ENCODE assay signal across 1 cellular context in genomic region chr21:35217504-35218060, GRCh38.
TF ChIP-seq lines count a peak whose summit lies in the region.

No MANE protein-coding gene starts in this region.

TF ChIP-seq in HepG2, 621 proteins besides CTCF, POLR2A, EP300 and RAD21 (continued from another document):
- TF ChIP-seq, protein P1, sequence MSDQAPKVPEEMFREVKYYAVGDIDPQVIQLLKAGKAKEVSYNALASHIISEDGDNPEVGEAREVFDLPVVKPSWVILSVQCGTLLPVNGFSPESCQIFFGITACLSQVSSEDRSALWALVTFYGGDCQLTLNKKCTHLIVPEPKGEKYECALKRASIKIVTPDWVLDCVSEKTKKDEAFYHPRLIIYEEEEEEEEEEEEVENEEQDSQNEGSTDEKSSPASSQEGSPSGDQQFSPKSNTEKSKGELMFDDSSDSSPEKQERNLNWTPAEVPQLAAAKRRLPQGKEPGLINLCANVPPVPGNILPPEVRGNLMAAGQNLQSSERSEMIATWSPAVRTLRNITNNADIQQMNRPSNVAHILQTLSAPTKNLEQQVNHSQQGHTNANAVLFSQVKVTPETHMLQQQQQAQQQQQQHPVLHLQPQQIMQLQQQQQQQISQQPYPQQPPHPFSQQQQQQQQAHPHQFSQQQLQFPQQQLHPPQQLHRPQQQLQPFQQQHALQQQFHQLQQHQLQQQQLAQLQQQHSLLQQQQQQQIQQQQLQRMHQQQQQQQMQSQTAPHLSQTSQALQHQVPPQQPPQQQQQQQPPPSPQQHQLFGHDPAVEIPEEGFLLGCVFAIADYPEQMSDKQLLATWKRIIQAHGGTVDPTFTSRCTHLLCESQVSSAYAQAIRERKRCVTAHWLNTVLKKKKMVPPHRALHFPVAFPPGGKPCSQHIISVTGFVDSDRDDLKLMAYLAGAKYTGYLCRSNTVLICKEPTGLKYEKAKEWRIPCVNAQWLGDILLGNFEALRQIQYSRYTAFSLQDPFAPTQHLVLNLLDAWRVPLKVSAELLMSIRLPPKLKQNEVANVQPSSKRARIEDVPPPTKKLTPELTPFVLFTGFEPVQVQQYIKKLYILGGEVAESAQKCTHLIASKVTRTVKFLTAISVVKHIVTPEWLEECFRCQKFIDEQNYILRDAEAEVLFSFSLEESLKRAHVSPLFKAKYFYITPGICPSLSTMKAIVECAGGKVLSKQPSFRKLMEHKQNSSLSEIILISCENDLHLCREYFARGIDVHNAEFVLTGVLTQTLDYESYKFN (CRISPR knock-in tag; conservative IDR thresholded peaks at IDR 0.05) = no peak
- no peak for TF ChIP-seq PRPF4 (IDR thresholded peaks at IDR 0.05; ENCODE audit: low read depth, low read length, poor library complexity, severe bottlenecking)
- TF ChIP-seq, protein P2, sequence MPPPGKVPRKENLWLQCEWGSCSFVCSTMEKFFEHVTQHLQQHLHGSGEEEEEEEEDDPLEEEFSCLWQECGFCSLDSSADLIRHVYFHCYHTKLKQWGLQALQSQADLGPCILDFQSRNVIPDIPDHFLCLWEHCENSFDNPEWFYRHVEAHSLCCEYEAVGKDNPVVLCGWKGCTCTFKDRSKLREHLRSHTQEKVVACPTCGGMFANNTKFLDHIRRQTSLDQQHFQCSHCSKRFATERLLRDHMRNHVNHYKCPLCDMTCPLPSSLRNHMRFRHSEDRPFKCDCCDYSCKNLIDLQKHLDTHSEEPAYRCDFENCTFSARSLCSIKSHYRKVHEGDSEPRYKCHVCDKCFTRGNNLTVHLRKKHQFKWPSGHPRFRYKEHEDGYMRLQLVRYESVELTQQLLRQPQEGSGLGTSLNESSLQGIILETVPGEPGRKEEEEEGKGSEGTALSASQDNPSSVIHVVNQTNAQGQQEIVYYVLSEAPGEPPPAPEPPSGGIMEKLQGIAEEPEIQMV (CRISPR knock-in tag; IDR thresholded peaks at IDR 0.05; ENCODE audit: low read depth) = no peak
- no peak for TF ChIP-seq MXD3 (CRISPR knock-in tag; IDR thresholded peaks at IDR 0.05)
- TF ChIP-seq SOX6 (IDR thresholded peaks at IDR 0.05) = no peak
- no peak for TF ChIP-seq SOX6 (CRISPR knock-in tag; IDR thresholded peaks at IDR 0.05)
- TF ChIP-seq THAP11 (CRISPR knock-in tag; IDR thresholded peaks at IDR 0.05) = no peak
- TF ChIP-seq ZBTB7A (CRISPR knock-in tag; IDR thresholded peaks at IDR 0.05) = no peak
- no peak for TF ChIP-seq RFX5 (IDR thresholded peaks at IDR 0.05; ENCODE audit: low read depth, low read length)
- TF ChIP-seq ZNF629 (CRISPR knock-in tag; conservative IDR thresholded peaks at IDR 0.05) = no peak
